1 cellular context compared by ENCODE assay signal in genomic region chr19:30551271-30551670, GRCh38.
TF ChIP-seq lines count a peak whose summit lies in the region.

No MANE protein-coding gene starts in this region.

TF ChIP-seq in GM23338, 12 proteins besides CTCF, POLR2A, EP300 and RAD21 (continued from another document):
- TF ChIP-seq CREB1 (CRISPR knock-in tag; IDR thresholded peaks at IDR 0.05; ENCODE audit: low read depth) (no peak), ZNF114 (CRISPR knock-in tag; IDR thresholded peaks at IDR 0.05) (no peak), EZH2 (IDR thresholded peaks at IDR 0.05; ENCODE audit: low read depth, unreplicated experiment) (no peak), POLR2AphosphoS5 (IDR thresholded peaks at IDR 0.05; ENCODE audit: low read depth) (no peak), ETS1 (IDR thresholded peaks at IDR 0.05) (no peak), NANOG (IDR thresholded peaks at IDR 0.05; ENCODE audit: borderline replicate concordance) (no peak), STAT1 (IDR thresholded peaks at IDR 0.05; ENCODE audit: unreplicated experiment) (no peak)
